In genomic region chr2:237604391-237604790, GRCh38 we compare ENCODE assay signal across 20 cellular contexts. TPM values are rescaled to one million over a fixed set of nuclear protein-coding genes. Genes with fewer than 3 reads are reported as not detected.
DNase-seq lines count a peak whose midpoint lies in the region; ATAC-seq and TF ChIP-seq lines count a peak whose summit lies in the region.
"Had no signal": no experiment of that assay in that cellular context is flagged by ENCODE, and none has a peak within 500 bp of the region (broad histone marks: within the 10 kb centered on the region; RNA-seq: fewer than 3 reads in every experiment).

No MANE protein-coding gene starts in this region.

- peaks cover 0 to 13% (median 10%) of the 10 kb centered on the region in 11 experiments; a peak in 16 of 22 replicates for H3K9me3 ChIP-seq in BLaER1 treated with 17β-estradiol and CSF1 and Interleukin-3, amounts not matched to agents 10 nM and 100 nM (replicated peaks in 1 of 11)
- H3K9me3 ChIP-seq: breast epithelium had no signal

- H3K4me2 ChIP-seq in BLaER1 treated with 17β-estradiol and CSF1 and Interleukin-3, amounts not matched to agents 10 nM and 100 nM: peak overlapping the region; percentile 86 to 99 (median 95)
- H3K4me2 ChIP-seq in GM23338: no peak overlapping the region

- H3K9me2 ChIP-seq in GM23338 (ENCODE audit: insufficient read depth): 0 out of 2 replicates have a peak, but pooled peaks cover 4% of the 10 kb centered on the region

- POLR2A ChIA-PET in GM10248 (lab: Yijun Ruan, JAX): no interaction called here

- H3K9me3 Mint-ChIP-seq in IgD-negative memory B cell (no peaks in the 10 kb centered on the region), immature natural killer cell (no peaks in the 10 kb centered on the region), GM23338 (peaks cover 40% of the 10 kb centered on the region)
- H3K9me3 Mint-ChIP-seq: activated naive CD8-positive, alpha-beta T cell treated with anti-CD3 and anti-CD28 coated beads, Interleukin-2, amount 10 ng/mL, durations not matched to agents 7 days and 5 days had no signal

- ATAC-seq in GM23338: no peak

- CTCF ChIA-PET in GM10248 (lab: Yijun Ruan, JAX): interaction anchor here (0.7 to 2.9 kb wide), 3 partner anchors 140 to 163 kb away, joined by 3 to 11 read pairs (median 7); no protein-coding TSS in a partner anchor

- H3K4me3 ChIP-seq in BLaER1 treated with 17β-estradiol and CSF1 and Interleukin-3, amounts not matched to agents 10 nM and 100 nM: peak overlapping the region in 2 of 10 experiments; percentile 14 to 48; a peak in 2 of 20 replicates
- H3K4me3 ChIP-seq in GM23338: no peak overlapping the region

- H3K36me3 ChIP-seq in BLaER1 treated with 17β-estradiol and CSF1 and Interleukin-3, amounts not matched to agents 10 nM and 100 nM: no peaks in the 10 kb centered on the region
- H3K36me3 ChIP-seq in GM23338 (ENCODE audit: insufficient read depth): no peaks in the 10 kb centered on the region
- H3K36me3 ChIP-seq: breast epithelium had no signal

- H4K20me1 ChIP-seq in BLaER1 treated with 17β-estradiol and CSF1 and Interleukin-3, amounts not matched to agents 10 nM and 100 nM: no peaks in the 10 kb centered on the region
- no peaks in the 10 kb centered on the region for H4K20me1 ChIP-seq in GM23338 (replicated peaks; ENCODE audit: insufficient read depth)

- no peak for TF ChIP-seq CTCF in GM23338 (conservative IDR thresholded peaks at IDR 0.05; ENCODE audit: low read depth in 2 of 2)
- TF ChIP-seq CTCF in GM10248 (IDR thresholded peaks at IDR 0.05; ENCODE audit: control extremely low read depth, extremely low read depth, low read depth, missing control alignments): no peak

- H3K36me3 Mint-ChIP-seq in IgD-negative memory B cell: peaks cover 6% of the 10 kb centered on the region
- H3K36me3 Mint-ChIP-seq in immature natural killer cell: no peaks in the 10 kb centered on the region
- H3K36me3 Mint-ChIP-seq in GM23338 (ENCODE audit: low read depth): peaks cover 35% of the 10 kb centered on the region
- H3K36me3 Mint-ChIP-seq: activated naive CD8-positive, alpha-beta T cell treated with anti-CD3 and anti-CD28 coated beads, Interleukin-2, amount 10 ng/mL, durations not matched to agents 7 days and 5 days had no signal

- peaks cover 7 to 17% (median 16%) of the 10 kb centered on the region in 3 donors for H3K4me1 Mint-ChIP-seq in IgD-negative memory B cell
- H3K4me1 Mint-ChIP-seq in immature natural killer cell: peaks cover 19% of the 10 kb centered on the region in 2 donors
- peaks cover 38% of the 10 kb centered on the region for H3K4me1 Mint-ChIP-seq in GM23338

- peak overlapping the region; percentile 70 to 84 (median 76) for H3K9ac ChIP-seq in BLaER1 treated with 17β-estradiol and CSF1 and Interleukin-3, amounts not matched to agents 10 nM and 100 nM

- peak overlapping the region; percentile 81 to 95 (median 87) for H3K27ac ChIP-seq in BLaER1 treated with 17β-estradiol and CSF1 and Interleukin-3, amounts not matched to agents 10 nM and 100 nM
- H3K27ac ChIP-seq in GM23338 (ENCODE audit: low read depth): no peak overlapping the region

- peak overlapping the region in 2 of 3 donors; percentile 80 to 96 for H3K27ac Mint-ChIP-seq in IgD-negative memory B cell
- H3K27ac Mint-ChIP-seq in immature natural killer cell: peak overlapping the region in 5 of 6 donors; percentile 86 to 98 (median 89)
- H3K27ac Mint-ChIP-seq in GM23338: no peak overlapping the region

- H3K27me3 Mint-ChIP-seq in IgD-negative memory B cell (no peaks in the 10 kb centered on the region), immature natural killer cell (ENCODE audit: low read depth in 3 of 3) (peaks cover 2 to 6% (median 3%) of the 10 kb centered on the region in 3 donors), GM23338 (ENCODE audit: insufficient read depth, low read depth, poor library complexity) (peaks cover 41% of the 10 kb centered on the region)

- H3K27me3 ChIP-seq in BLaER1 treated with 17β-estradiol and CSF1 and Interleukin-3, amounts not matched to agents 10 nM and 100 nM: no peaks in the 10 kb centered on the region
- H3K27me3 ChIP-seq in GM23338 (ENCODE audit: insufficient read depth): no peaks in the 10 kb centered on the region
- H3K27me3 ChIP-seq: breast epithelium had no signal

- DNase-seq in immature natural killer cell (no peak), posterior vena cava (ENCODE audit: low spot score) (peak; percentile 62), GM23338 (ENCODE audit: low spot score) (no peak), RKO (ENCODE audit: low spot score) (no peak), GOT3 (lab: John Stamatoyannopoulos, UW) (no peak), GM10248 (ENCODE audit: extremely low spot score) (no peak)
- DNase-seq: activated naive CD8-positive, alpha-beta T cell treated with anti-CD3 and anti-CD28 coated beads, Interleukin-2, amount 10 ng/mL, durations not matched to agents 7 days and 5 days; activated T-cell treated with anti-CD3 and anti-CD28 coated beads, Interleukin-2, amount 50 U/mL, for 48 hours; AML-193; H7; NCI-H2171; retina had no signal

- peak overlapping the region in 2 of 4 donors; percentile 81 to 90 for H3K4me3 Mint-ChIP-seq in IgD-negative memory B cell
- peak overlapping the region in 4 of 5 donors; percentile 70 to 94 (median 78) for H3K4me3 Mint-ChIP-seq in immature natural killer cell
- H3K4me3 Mint-ChIP-seq in GM23338: no peak overlapping the region

- intact Hi-C loops in posterior vena cava (cut with DNase I): loop anchor here in 1 of 2 donors (5.0 kb wide), 2 partner anchors 63 to 138 kb away; no protein-coding TSS in a partner anchor

- H3K4me1 ChIP-seq in BLaER1 treated with 17β-estradiol and CSF1 and Interleukin-3, amounts not matched to agents 10 nM and 100 nM: peaks cover 68 to 82% (median 75%) of the 10 kb centered on the region in 10 experiments
- peaks cover 24% of the 10 kb centered on the region for H3K4me1 ChIP-seq in GM23338 (ENCODE audit: insufficient read depth)
- H3K4me1 ChIP-seq: breast epithelium had no signal

- peaks cover 2% of the 10 kb centered on the region; the same call in 1 of the 2 replicates for H3F3A ChIP-seq in GM23338 (replicated peaks; ENCODE audit: low read depth)

- H3K79me2 ChIP-seq in GM23338 (replicated peaks; ENCODE audit: insufficient read depth): no peaks in the 10 kb centered on the region

- no peak overlapping the region for H2AFZ ChIP-seq in GM23338

TF ChIP-seq in GM23338, 12 proteins besides CTCF, POLR2A, EP300 and RAD21:
- TF ChIP-seq ETS1 (IDR thresholded peaks at IDR 0.05): no peak
- no peak for TF ChIP-seq EZH2phosphoT487 (IDR thresholded peaks at IDR 0.05; ENCODE audit: unreplicated experiment)
- no peak for TF ChIP-seq ZNF114 (CRISPR knock-in tag; IDR thresholded peaks at IDR 0.05)
- TF ChIP-seq EZH2 (IDR thresholded peaks at IDR 0.05; ENCODE audit: low read depth, unreplicated experiment): no peak
- TF ChIP-seq POLR2AphosphoS5 (IDR thresholded peaks at IDR 0.05; ENCODE audit: low read depth): no peak
- no peak for TF ChIP-seq JUNB (IDR thresholded peaks at IDR 0.05; ENCODE audit: unreplicated experiment)

RNA-seq across cellular contexts. Expression of gene RAB17, which starts 13.9 kb away (rescaled TPM):
- polyA plus RNA-seq in IgD-negative memory B cell (not detected), immature natural killer cell (not detected), GM23338 (2016; fragmentation: Nextera tagmentation; extraction: Ambion mirVana) (17.4 and 22.4 TPM in 2 replicates)
- total RNA-seq in posterior vena cava: 1 to 10 TPM; 2.0 to 2.7 TPM
- total RNA-seq in GM23338 (2014; rRNA removed; shearing (Covaris generic)): 21.4 and 26.9 TPM in 2 replicates
- total RNA-seq: activated naive CD8-positive, alpha-beta T cell treated with anti-CD3 and anti-CD28 coated beads, Interleukin-2, amount 10 ng/mL, durations not matched to agents 7 days and 5 days had no signal

RNA-seq across cellular contexts. Expression of gene LRRFIP1, which starts 23.0 kb away (rescaled TPM):
- polyA plus RNA-seq in IgD-negative memory B cell: 123 TPM
- 100 to 1,000 TPM in 1 of 3 donors, 10 to 100 TPM in 2; 62.5 to 137 (median 80.0) TPM for polyA plus RNA-seq in immature natural killer cell
- total RNA-seq in posterior vena cava: 100 to 1,000 TPM; 180 to 357 TPM
- total RNA-seq in GM23338 (2014; rRNA removed; shearing (Covaris generic)): 57.4 and 59.6 TPM in 2 replicates
- polyA plus RNA-seq in GM23338 (2016; fragmentation: Nextera tagmentation; extraction: Ambion mirVana): 160 and 178 TPM in 2 replicates

RNA-seq across cellular contexts. Expression of gene PRLH, which starts 38.0 kb away (rescaled TPM):
- not detected for polyA plus RNA-seq in IgD-negative memory B cell
- not detected for polyA plus RNA-seq in immature natural killer cell
- not detected for total RNA-seq in posterior vena cava
- not detected in 2 replicates for total RNA-seq in GM23338 (2014; rRNA removed; shearing (Covaris generic))
- not detected in 2 replicates for polyA plus RNA-seq in GM23338 (2016; fragmentation: Nextera tagmentation; extraction: Ambion mirVana)
- total RNA-seq: activated naive CD8-positive, alpha-beta T cell treated with anti-CD3 and anti-CD28 coated beads, Interleukin-2, amount 10 ng/mL, durations not matched to agents 7 days and 5 days; breast epithelium; dermis microvascular lymphatic vessel endothelial cell; esophagus mucosa; glomerular endothelial cell; H7; PC-3; SK-MEL-5 had no signal

Comparison
In these comparisons a context has a peak if more than half of its experiments do, and no peak if none do; other contexts are left out.
1. RNA of gene RAB17, which starts 13.9 kb away (polyA plus RNA-seq): 17.4 to 22.4 TPM in GM23338; not detected in IgD-negative memory B cell (single experiment) and not detected in immature natural killer cell; every median in the first group is over 10 times any median in the second.